In the genomic region with DNA sequence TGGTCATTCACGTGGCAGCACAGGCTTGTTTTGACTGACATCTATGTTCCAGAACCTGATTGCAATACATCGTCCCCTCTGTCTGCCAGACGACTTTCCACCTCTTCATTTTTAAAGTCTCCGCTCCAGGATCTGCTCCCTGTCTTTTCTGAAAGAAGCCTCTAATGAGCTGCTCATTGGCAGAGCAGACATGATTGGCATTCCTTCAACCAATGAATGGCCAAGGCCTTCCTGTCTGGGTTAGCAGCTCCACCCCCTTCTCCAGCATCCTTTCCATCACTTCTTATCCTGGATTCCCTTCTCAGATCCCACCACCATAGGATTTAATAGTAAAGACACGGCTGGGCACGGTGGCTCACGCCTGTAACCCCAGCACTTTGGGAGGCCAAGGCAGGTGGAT, we compare ENCODE assay signal across 2 cellular contexts.
TF ChIP-seq lines count a peak whose summit lies in the region.

No MANE protein-coding gene starts in this region.

TF ChIP-seq in HCT116, 20 proteins besides CTCF, POLR2A, EP300 and RAD21:
- TF ChIP-seq YY1 (IDR thresholded peaks at IDR 0.05; ENCODE audit: extremely low read depth, insufficient replicate concordance, low read depth, low read length) (no peak), SP1 (IDR thresholded peaks at IDR 0.05; ENCODE audit: low read depth) (0 out of 2 replicates have a peak, but pooled peaks have one; percentile 16)

TF ChIP-seq in H1, 55 proteins besides CTCF, POLR2A, EP300 and RAD21:
- TF ChIP-seq RXRA (IDR thresholded peaks at IDR 0.05; ENCODE audit: insufficient read depth, low read depth, low read length) (no peak), EGR1 (IDR thresholded peaks at IDR 0.05; ENCODE audit: borderline replicate concordance, low read depth, low read length) (no peak), CBX5 (IDR thresholded peaks at IDR 0.05; ENCODE audit: low read depth, low read length) (no peak), SP1 (IDR thresholded peaks at IDR 0.05; ENCODE audit: low read depth, low read length) (peak; percentile 71; the same call in 1 of the 2 replicates), CTBP2 (IDR thresholded peaks at IDR 0.05; ENCODE audit: borderline replicate concordance, insufficient read depth, insufficient read length, low read length) (no peak), GTF2F1 (IDR thresholded peaks at IDR 0.05; ENCODE audit: borderline replicate concordance, low read depth, low read length) (no peak), POU5F1 (IDR thresholded peaks at IDR 0.05; ENCODE audit: low read depth, low read length) (no peak)
- TF ChIP-seq, protein P1, sequence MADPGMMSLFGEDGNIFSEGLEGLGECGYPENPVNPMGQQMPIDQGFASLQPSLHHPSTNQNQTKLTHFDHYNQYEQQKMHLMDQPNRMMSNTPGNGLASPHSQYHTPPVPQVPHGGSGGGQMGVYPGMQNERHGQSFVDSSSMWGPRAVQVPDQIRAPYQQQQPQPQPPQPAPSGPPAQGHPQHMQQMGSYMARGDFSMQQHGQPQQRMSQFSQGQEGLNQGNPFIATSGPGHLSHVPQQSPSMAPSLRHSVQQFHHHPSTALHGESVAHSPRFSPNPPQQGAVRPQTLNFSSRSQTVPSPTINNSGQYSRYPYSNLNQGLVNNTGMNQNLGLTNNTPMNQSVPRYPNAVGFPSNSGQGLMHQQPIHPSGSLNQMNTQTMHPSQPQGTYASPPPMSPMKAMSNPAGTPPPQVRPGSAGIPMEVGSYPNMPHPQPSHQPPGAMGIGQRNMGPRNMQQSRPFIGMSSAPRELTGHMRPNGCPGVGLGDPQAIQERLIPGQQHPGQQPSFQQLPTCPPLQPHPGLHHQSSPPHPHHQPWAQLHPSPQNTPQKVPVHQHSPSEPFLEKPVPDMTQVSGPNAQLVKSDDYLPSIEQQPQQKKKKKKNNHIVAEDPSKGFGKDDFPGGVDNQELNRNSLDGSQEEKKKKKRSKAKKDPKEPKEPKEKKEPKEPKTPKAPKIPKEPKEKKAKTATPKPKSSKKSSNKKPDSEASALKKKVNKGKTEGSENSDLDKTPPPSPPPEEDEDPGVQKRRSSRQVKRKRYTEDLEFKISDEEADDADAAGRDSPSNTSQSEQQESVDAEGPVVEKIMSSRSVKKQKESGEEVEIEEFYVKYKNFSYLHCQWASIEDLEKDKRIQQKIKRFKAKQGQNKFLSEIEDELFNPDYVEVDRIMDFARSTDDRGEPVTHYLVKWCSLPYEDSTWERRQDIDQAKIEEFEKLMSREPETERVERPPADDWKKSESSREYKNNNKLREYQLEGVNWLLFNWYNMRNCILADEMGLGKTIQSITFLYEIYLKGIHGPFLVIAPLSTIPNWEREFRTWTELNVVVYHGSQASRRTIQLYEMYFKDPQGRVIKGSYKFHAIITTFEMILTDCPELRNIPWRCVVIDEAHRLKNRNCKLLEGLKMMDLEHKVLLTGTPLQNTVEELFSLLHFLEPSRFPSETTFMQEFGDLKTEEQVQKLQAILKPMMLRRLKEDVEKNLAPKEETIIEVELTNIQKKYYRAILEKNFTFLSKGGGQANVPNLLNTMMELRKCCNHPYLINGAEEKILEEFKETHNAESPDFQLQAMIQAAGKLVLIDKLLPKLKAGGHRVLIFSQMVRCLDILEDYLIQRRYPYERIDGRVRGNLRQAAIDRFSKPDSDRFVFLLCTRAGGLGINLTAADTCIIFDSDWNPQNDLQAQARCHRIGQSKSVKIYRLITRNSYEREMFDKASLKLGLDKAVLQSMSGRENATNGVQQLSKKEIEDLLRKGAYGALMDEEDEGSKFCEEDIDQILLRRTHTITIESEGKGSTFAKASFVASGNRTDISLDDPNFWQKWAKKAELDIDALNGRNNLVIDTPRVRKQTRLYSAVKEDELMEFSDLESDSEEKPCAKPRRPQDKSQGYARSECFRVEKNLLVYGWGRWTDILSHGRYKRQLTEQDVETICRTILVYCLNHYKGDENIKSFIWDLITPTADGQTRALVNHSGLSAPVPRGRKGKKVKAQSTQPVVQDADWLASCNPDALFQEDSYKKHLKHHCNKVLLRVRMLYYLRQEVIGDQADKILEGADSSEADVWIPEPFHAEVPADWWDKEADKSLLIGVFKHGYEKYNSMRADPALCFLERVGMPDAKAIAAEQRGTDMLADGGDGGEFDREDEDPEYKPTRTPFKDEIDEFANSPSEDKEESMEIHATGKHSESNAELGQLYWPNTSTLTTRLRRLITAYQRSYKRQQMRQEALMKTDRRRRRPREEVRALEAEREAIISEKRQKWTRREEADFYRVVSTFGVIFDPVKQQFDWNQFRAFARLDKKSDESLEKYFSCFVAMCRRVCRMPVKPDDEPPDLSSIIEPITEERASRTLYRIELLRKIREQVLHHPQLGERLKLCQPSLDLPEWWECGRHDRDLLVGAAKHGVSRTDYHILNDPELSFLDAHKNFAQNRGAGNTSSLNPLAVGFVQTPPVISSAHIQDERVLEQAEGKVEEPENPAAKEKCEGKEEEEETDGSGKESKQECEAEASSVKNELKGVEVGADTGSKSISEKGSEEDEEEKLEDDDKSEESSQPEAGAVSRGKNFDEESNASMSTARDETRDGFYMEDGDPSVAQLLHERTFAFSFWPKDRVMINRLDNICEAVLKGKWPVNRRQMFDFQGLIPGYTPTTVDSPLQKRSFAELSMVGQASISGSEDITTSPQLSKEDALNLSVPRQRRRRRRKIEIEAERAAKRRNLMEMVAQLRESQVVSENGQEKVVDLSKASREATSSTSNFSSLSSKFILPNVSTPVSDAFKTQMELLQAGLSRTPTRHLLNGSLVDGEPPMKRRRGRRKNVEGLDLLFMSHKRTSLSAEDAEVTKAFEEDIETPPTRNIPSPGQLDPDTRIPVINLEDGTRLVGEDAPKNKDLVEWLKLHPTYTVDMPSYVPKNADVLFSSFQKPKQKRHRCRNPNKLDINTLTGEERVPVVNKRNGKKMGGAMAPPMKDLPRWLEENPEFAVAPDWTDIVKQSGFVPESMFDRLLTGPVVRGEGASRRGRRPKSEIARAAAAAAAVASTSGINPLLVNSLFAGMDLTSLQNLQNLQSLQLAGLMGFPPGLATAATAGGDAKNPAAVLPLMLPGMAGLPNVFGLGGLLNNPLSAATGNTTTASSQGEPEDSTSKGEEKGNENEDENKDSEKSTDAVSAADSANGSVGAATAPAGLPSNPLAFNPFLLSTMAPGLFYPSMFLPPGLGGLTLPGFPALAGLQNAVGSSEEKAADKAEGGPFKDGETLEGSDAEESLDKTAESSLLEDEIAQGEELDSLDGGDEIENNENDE (IDR thresholded peaks at IDR 0.05; ENCODE audit: insufficient replicate concordance, low read length) = no peak
